ENCODE assay signal across 1 cellular context in genomic region chr18:45783097-45784075, GRCh38.
TF ChIP-seq lines count a peak whose summit lies in the region.

No MANE protein-coding gene starts in this region.

TF ChIP-seq in A549, 52 proteins besides CTCF, POLR2A, EP300 and RAD21:
- no peak for TF ChIP-seq KDM5A (IDR thresholded peaks at IDR 0.05)
- TF ChIP-seq RFX5 (IDR thresholded peaks at IDR 0.05) = no peak
- TF ChIP-seq NFE2L2 (conservative IDR thresholded peaks at IDR 0.05; ENCODE audit: low read length) = no peak
- TF ChIP-seq CHD4 (IDR thresholded peaks at IDR 0.05; ENCODE audit: borderline replicate concordance) = no peak
- TF ChIP-seq SREBF2 (IDR thresholded peaks at IDR 0.05) = no peak
- TF ChIP-seq MAZ (IDR thresholded peaks at IDR 0.05; ENCODE audit: borderline replicate concordance, low read depth, low read length) = no peak
- no peak for TF ChIP-seq HOXA7 (CRISPR knock-in tag; IDR thresholded peaks at IDR 0.05)
- TF ChIP-seq CHD2 (IDR thresholded peaks at IDR 0.05; ENCODE audit: low read length, partially characterized antibody) = no peak
- TF ChIP-seq HOXB13 (CRISPR knock-in tag; IDR thresholded peaks at IDR 0.05; ENCODE audit: low read depth) = no peak
- TF ChIP-seq, protein P1, sequence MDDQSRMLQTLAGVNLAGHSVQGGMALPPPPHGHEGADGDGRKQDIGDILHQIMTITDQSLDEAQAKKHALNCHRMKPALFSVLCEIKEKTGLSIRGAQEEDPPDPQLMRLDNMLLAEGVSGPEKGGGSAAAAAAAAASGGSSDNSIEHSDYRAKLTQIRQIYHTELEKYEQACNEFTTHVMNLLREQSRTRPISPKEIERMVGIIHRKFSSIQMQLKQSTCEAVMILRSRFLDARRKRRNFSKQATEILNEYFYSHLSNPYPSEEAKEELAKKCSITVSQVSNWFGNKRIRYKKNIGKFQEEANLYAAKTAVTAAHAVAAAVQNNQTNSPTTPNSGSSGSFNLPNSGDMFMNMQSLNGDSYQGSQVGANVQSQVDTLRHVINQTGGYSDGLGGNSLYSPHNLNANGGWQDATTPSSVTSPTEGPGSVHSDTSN (IDR thresholded peaks at IDR 0.05) = no peak
- TF ChIP-seq HDAC2 (IDR thresholded peaks at IDR 0.05) = no peak
- TF ChIP-seq SMC3 (IDR thresholded peaks at IDR 0.05) = no peak
- no peak for TF ChIP-seq ZSCAN20 (CRISPR knock-in tag; IDR thresholded peaks at IDR 0.05)
- no peak for TF ChIP-seq USF2 (IDR thresholded peaks at IDR 0.05)
- TF ChIP-seq ZC3H11A (IDR thresholded peaks at IDR 0.05) = no peak
- TF ChIP-seq BHLHE40 (IDR thresholded peaks at IDR 0.05; ENCODE audit: low read depth, low read length) = no peak
- TF ChIP-seq, protein P2, sequence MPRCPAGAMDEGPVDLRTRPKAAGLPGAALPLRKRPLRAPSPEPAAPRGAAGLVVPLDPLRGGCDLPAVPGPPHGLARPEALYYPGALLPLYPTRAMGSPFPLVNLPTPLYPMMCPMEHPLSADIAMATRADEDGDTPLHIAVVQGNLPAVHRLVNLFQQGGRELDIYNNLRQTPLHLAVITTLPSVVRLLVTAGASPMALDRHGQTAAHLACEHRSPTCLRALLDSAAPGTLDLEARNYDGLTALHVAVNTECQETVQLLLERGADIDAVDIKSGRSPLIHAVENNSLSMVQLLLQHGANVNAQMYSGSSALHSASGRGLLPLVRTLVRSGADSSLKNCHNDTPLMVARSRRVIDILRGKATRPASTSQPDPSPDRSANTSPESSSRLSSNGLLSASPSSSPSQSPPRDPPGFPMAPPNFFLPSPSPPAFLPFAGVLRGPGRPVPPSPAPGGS (IDR thresholded peaks at IDR 0.05) = no peak
- TF ChIP-seq JUNB (IDR thresholded peaks at IDR 0.05) = no peak
